ENCODE assay signal across 22 cellular contexts in the genomic region with DNA sequence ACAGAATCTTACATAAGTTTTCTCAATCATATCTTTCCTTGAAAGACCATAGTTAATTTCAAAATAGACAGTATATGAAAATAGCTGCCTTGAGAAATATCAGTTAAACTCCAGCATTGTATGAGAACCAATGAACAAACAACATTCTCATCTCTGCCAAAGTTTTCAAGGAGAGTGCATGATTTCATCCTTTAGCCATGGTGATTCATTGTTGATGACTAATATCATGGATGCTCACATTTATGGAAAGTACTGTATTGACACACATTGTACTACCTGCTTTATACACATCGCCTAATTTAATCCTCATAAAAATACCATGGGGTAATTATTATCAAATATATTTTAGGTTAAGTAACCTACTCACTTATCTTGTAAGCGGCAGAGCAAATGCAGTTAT.
DNase-seq lines count a peak whose midpoint lies in the region; ATAC-seq and TF ChIP-seq lines count a peak whose summit lies in the region.
"Had no signal": no experiment of that assay in that cellular context is flagged by ENCODE, and none has a peak within 500 bp of the region (broad histone marks: within the 10 kb centered on the region; RNA-seq: fewer than 3 reads in every experiment).

No MANE protein-coding gene starts in this region.

- ATAC-seq in PC-3 = peak; percentile 99
- ATAC-seq in foreskin keratinocyte = peak; percentile 64
- no peak for ATAC-seq in HG02588 (IDR thresholded peaks at IDR 0.05; ENCODE audit: unreplicated experiment)
- ATAC-seq in GM19324 (IDR thresholded peaks at IDR 0.05; ENCODE audit: low FRiP score, unreplicated experiment) = no peak
- ATAC-seq: activated CD4-positive, CD25-positive, alpha-beta regulatory T cell treated with anti-CD3 and anti-CD28 coated beads, Interleukin-2, amount 50 U/mL, for 24 hours; activated T-cell treated with anti-CD3 and anti-CD28 coated beads, Interleukin-2, amount 50 U/mL, for 72 hours; stimulated activated naive B cell treated with anti-CD40 and anti-IgM and Interleukin-4, amounts not matched to agents 10 μg/mL and 1 μg/mL and 100 μg/mL, for 72 hours had no signal

- H3K9ac ChIP-seq in PC-3 (ENCODE audit: low read length) = no peak overlapping the region

- H3K27ac ChIP-seq in PC-3 (ENCODE audit: low read length) (peak overlapping the region; percentile 34), brain microvascular endothelial cell (no peak overlapping the region), foreskin keratinocyte (no peak overlapping the region)
- H3K27ac ChIP-seq: cardiac muscle cell, esophagus muscularis mucosa, PC-9, right atrium auricular region had no signal

- no peaks in the 10 kb centered on the region for H3F3A ChIP-seq in PC-3 (ENCODE audit: low read length, unreplicated experiment)

- no peaks in the 10 kb centered on the region for H3K9me2 ChIP-seq in PC-3 (replicated peaks; ENCODE audit: low read length)

- in situ Hi-C loops in brain microvascular endothelial cell (cut with HindIII; ENCODE audit: low pct_ligation_motif_present, low sequenced_read_pairs) = no loop called here

- H3K4me3 ChIP-seq in PC-3 (ENCODE audit: low read length) (no peak overlapping the region), brain microvascular endothelial cell (ENCODE audit: low read depth, low read length) (no peak overlapping the region)
- H3K4me3 ChIP-seq: cardiac muscle cell, esophagus muscularis mucosa, PC-9, right atrium auricular region had no signal

- intact Hi-C loops in PC-3 (cut with micrococcal nuclease) = loop anchor here (1.0 to 5.0 kb wide), 2 partner anchors 47 to 240 kb away; no protein-coding TSS in a partner anchor
- intact Hi-C loops in activated CD4-positive, alpha-beta memory T cell treated with anti-CD3 and anti-CD28 coated beads for 36 hours (cut with micrococcal nuclease) = no loop called here

- no peak overlapping the region for H3K4me3 Mint-ChIP-seq in activated CD4-positive, alpha-beta memory T cell treated with anti-CD3 and anti-CD28 coated beads for 36 hours
- H3K4me3 Mint-ChIP-seq: activated T-cell treated with anti-CD3 and anti-CD28 coated beads, Interleukin-2, amount 50 U/mL, for 72 hours; CD4-positive, CD25-positive, alpha-beta regulatory T cell; immature natural killer cell; stimulated activated naive B cell treated with anti-CD40 and anti-IgM and Interleukin-4, amounts not matched to agents 10 μg/mL and 1 μg/mL and 100 μg/mL, for 72 hours had no signal

- H3K9me3 ChIP-seq in PC-3 (ENCODE audit: low read length) = no peaks in the 10 kb centered on the region
- H3K9me3 ChIP-seq: esophagus muscularis mucosa, right atrium auricular region had no signal

- peaks cover 5% of the 10 kb centered on the region for H3K9me3 Mint-ChIP-seq in activated CD4-positive, alpha-beta memory T cell treated with anti-CD3 and anti-CD28 coated beads for 36 hours

- H2AFZ ChIP-seq in PC-3 (ENCODE audit: low read length) = no peak overlapping the region
- H2AFZ ChIP-seq: PC-9 had no signal

- no peaks in the 10 kb centered on the region for H3K4me1 Mint-ChIP-seq in activated CD4-positive, alpha-beta memory T cell treated with anti-CD3 and anti-CD28 coated beads for 36 hours (ENCODE audit: low read depth)
- H3K4me1 Mint-ChIP-seq: CD4-positive, CD25-positive, alpha-beta regulatory T cell; immature natural killer cell; stimulated activated naive B cell treated with anti-CD40 and anti-IgM and Interleukin-4, amounts not matched to agents 10 μg/mL and 1 μg/mL and 100 μg/mL, for 72 hours had no signal

- CTCF ChIA-PET in PC-3 (lab: Charles Lee) = no interaction called here
- CTCF ChIA-PET in activated CD4-positive, alpha-beta memory T cell treated with anti-CD3 and anti-CD28 coated beads for 36 hours (lab: Charles Lee) = no interaction called here

- H3K79me2 ChIP-seq in PC-3 (ENCODE audit: low read length) = no peaks in the 10 kb centered on the region

- H3K27me3 ChIP-seq in PC-3 (ENCODE audit: low read length) (no peaks in the 10 kb centered on the region), brain microvascular endothelial cell (replicated peaks) (no peaks in the 10 kb centered on the region), foreskin keratinocyte (no peaks in the 10 kb centered on the region)
- H3K27me3 ChIP-seq: cardiac muscle cell, esophagus muscularis mucosa, right atrium auricular region had no signal

- no peak overlapping the region for H3K27ac Mint-ChIP-seq in activated CD4-positive, alpha-beta memory T cell treated with anti-CD3 and anti-CD28 coated beads for 36 hours
- H3K27ac Mint-ChIP-seq: activated T-cell treated with anti-CD3 and anti-CD28 coated beads, Interleukin-2, amount 50 U/mL, for 72 hours; CD4-positive, CD25-positive, alpha-beta regulatory T cell; immature natural killer cell; stimulated activated naive B cell treated with anti-CD40 and anti-IgM and Interleukin-4, amounts not matched to agents 10 μg/mL and 1 μg/mL and 100 μg/mL, for 72 hours had no signal

- H4K20me1 ChIP-seq in PC-3 (ENCODE audit: low read length) = no peaks in the 10 kb centered on the region

- BruUV-seq in PC-3 (replicated peaks; lab: Mats Ljungman, UMichigan) = no TSS peak

- H3K27me3 Mint-ChIP-seq in activated CD4-positive, alpha-beta memory T cell treated with anti-CD3 and anti-CD28 coated beads for 36 hours = no peaks in the 10 kb centered on the region
- H3K27me3 Mint-ChIP-seq: CD4-positive, CD25-positive, alpha-beta regulatory T cell; stimulated activated naive B cell treated with anti-CD40 and anti-IgM and Interleukin-4, amounts not matched to agents 10 μg/mL and 1 μg/mL and 100 μg/mL, for 72 hours had no signal

- H3K36me3 ChIP-seq in PC-3 (ENCODE audit: low read depth, low read length) = no peaks in the 10 kb centered on the region
- no peaks in the 10 kb centered on the region for H3K36me3 ChIP-seq in brain microvascular endothelial cell (replicated peaks)
- H3K36me3 ChIP-seq: cardiac muscle cell, esophagus muscularis mucosa, right atrium auricular region had no signal

- H3K4me1 ChIP-seq in PC-3 (ENCODE audit: insufficient read depth, low read length) (peaks cover 5% of the 10 kb centered on the region; the same call in 1 of the 2 replicates), foreskin keratinocyte (no peaks in the 10 kb centered on the region)
- H3K4me1 ChIP-seq: esophagus muscularis mucosa, right atrium auricular region had no signal

- POLR2A ChIA-PET in PC-3 (lab: Charles Lee; ENCODE audit: unreplicated experiment) = no interaction called here
- POLR2A ChIA-PET in activated CD4-positive, alpha-beta memory T cell treated with anti-CD3 and anti-CD28 coated beads for 36 hours (lab: Charles Lee) = no interaction called here

- H3K4me2 ChIP-seq in PC-3 (ENCODE audit: low read length) = no peak overlapping the region
- H3K4me2 ChIP-seq: PC-9 had no signal

- H3K36me3 Mint-ChIP-seq in activated CD4-positive, alpha-beta memory T cell treated with anti-CD3 and anti-CD28 coated beads for 36 hours = no peaks in the 10 kb centered on the region
- H3K36me3 Mint-ChIP-seq: CD4-positive, CD25-positive, alpha-beta regulatory T cell; stimulated activated naive B cell treated with anti-CD40 and anti-IgM and Interleukin-4, amounts not matched to agents 10 μg/mL and 1 μg/mL and 100 μg/mL, for 72 hours had no signal

- TF ChIP-seq CTCF in PC-3 (conservative IDR thresholded peaks at IDR 0.05; ENCODE audit: low read depth, low read length) (no peak), brain microvascular endothelial cell (IDR thresholded peaks at IDR 0.05; ENCODE audit: low read depth, low read length, missing control alignments) (no peak), foreskin keratinocyte (conservative IDR thresholded peaks at IDR 0.05) (no peak)

- DNase-seq in DMS53 (lab: John Stamatoyannopoulos, UW) (peak; percentile 52), PC-3 (peak; percentile 70), brain microvascular endothelial cell (peak; percentile 39), foreskin keratinocyte (peak; percentile 17 to 55), DMS 273 treated with DMSO at 0.1 percent for 48 hours (lab: John Stamatoyannopoulos, UW) (no peak)
- DNase-seq in activated CD4-positive, alpha-beta memory T cell treated with anti-CD3 and anti-CD28 coated beads for 36 hours = no peak
- DNase-seq: activated CD8-positive, alpha-beta memory T cell treated with anti-CD3 and anti-CD28 coated beads for 24 hours; activated naive CD4-positive, alpha-beta T cell treated with anti-CD3 and anti-CD28 coated beads, Interleukin-2, amount 50 U/mL, for 16 hours; activated T-cell treated with anti-CD3 and anti-CD28 coated beads, Interleukin-2, amount 50 U/mL, for 72 hours; CD4-positive, CD25-positive, alpha-beta regulatory T cell; immature natural killer cell; NCI-H1417; NCI-H2171; PC-9; stimulated activated naive B cell treated with anti-CD40 and anti-IgM and Interleukin-4, amounts not matched to agents 10 μg/mL and 1 μg/mL and 100 μg/mL, for 72 hours; T-helper 9 cell had no signal

Comparison
In these comparisons a context has a peak if more than half of its experiments do, and no peak if none do; other contexts are left out.
1. DNase-seq: peak in DMS53 (single experiment), PC-3 (single experiment), brain microvascular endothelial cell (single experiment) and foreskin keratinocyte (2 of 2); none in activated CD4-positive, alpha-beta memory T cell treated with anti-CD3 and anti-CD28 coated beads for 36 hours (single experiment) and DMS 273 treated with DMSO at 0.1 percent for 48 hours (single experiment).
2. ATAC-seq: peak in PC-3 (single experiment) and foreskin keratinocyte (single experiment); none in HG02588 (single experiment) and GM19324 (single experiment).